In genomic region chr6:97925504-97925903, GRCh38 we compare ENCODE assay signal across 18 cellular contexts.
DNase-seq lines count a peak whose midpoint lies in the region; TF ChIP-seq lines count a peak whose summit lies in the region.
"Had no signal": no experiment of that assay in that cellular context is flagged by ENCODE, and none has a peak within 500 bp of the region (broad histone marks: within the 10 kb centered on the region; RNA-seq: fewer than 3 reads in every experiment).

No MANE protein-coding gene starts in this region.

- H3K9me3 ChIP-seq in adrenal gland (replicated peaks in 1 of 3), result no peaks in the 10 kb centered on the region
- H3K9me3 ChIP-seq: A549, uterus had no signal

- H3K4me3 Mint-ChIP-seq in activated T-helper 1 cell treated with anti-CD3 and anti-CD28 coated beads, Interleukin-12 subunit alpha, Interleukin-12 subunit beta, Interleukin-2, Interleukin-4 antibody, amounts not matched to agents 30 ng/mL and 10 ng/mL and 1 ng/mL, durations not matched to agents 14 hours and 24 hours and 36 hours, result no peak overlapping the region

- H3K9me3 Mint-ChIP-seq in activated T-helper 1 cell treated with anti-CD3 and anti-CD28 coated beads, Interleukin-12 subunit alpha, Interleukin-12 subunit beta, Interleukin-2, Interleukin-4 antibody, amounts not matched to agents 30 ng/mL and 10 ng/mL and 1 ng/mL, durations not matched to agents 14 hours and 24 hours and 36 hours, result no peaks in the 10 kb centered on the region

- no peaks in the 10 kb centered on the region for H3K27me3 ChIP-seq in adrenal gland
- H3K27me3 ChIP-seq: uterus had no signal

- H3K4me3 ChIP-seq in choroid plexus epithelial cell (ENCODE audit: low read depth, low read length), result no peak overlapping the region
- H3K4me3 ChIP-seq in retinal pigment epithelial cell (ENCODE audit: low read length), result no peak overlapping the region
- H3K4me3 ChIP-seq in adrenal gland, result no peak overlapping the region
- H3K4me3 ChIP-seq: A549, skin epidermis, uterus had no signal

- no peaks in the 10 kb centered on the region for H3K4me1 Mint-ChIP-seq in activated T-helper 1 cell treated with anti-CD3 and anti-CD28 coated beads, Interleukin-12 subunit alpha, Interleukin-12 subunit beta, Interleukin-2, Interleukin-4 antibody, amounts not matched to agents 30 ng/mL and 10 ng/mL and 1 ng/mL, durations not matched to agents 14 hours and 24 hours and 36 hours (ENCODE audit: low read depth)

- no peak for TF ChIP-seq POLR2A in adrenal gland (IDR thresholded peaks at IDR 0.05)
- no peak for TF ChIP-seq POLR2A in erythroblast (IDR thresholded peaks at IDR 0.05; ENCODE audit: low read length)

- no peak overlapping the region for H3K27ac Mint-ChIP-seq in activated T-helper 1 cell treated with anti-CD3 and anti-CD28 coated beads, Interleukin-12 subunit alpha, Interleukin-12 subunit beta, Interleukin-2, Interleukin-4 antibody, amounts not matched to agents 30 ng/mL and 10 ng/mL and 1 ng/mL, durations not matched to agents 14 hours and 24 hours and 36 hours

- 62 to 88% (median 77%) methylated on average over 2 of the region's 2 CpGs for WGBS in adrenal gland, 4 donors

- H3K36me3 Mint-ChIP-seq in activated T-helper 1 cell treated with anti-CD3 and anti-CD28 coated beads, Interleukin-12 subunit alpha, Interleukin-12 subunit beta, Interleukin-2, Interleukin-4 antibody, amounts not matched to agents 30 ng/mL and 10 ng/mL and 1 ng/mL, durations not matched to agents 14 hours and 24 hours and 36 hours (ENCODE audit: low read depth), result no peaks in the 10 kb centered on the region

- intact Hi-C loops in activated T-helper 1 cell treated with anti-CD3 and anti-CD28 coated beads, Interleukin-12 subunit alpha, Interleukin-12 subunit beta, Interleukin-2, Interleukin-4 antibody, amounts not matched to agents 30 ng/mL and 10 ng/mL and 1 ng/mL, durations not matched to agents 14 hours and 24 hours and 36 hours (cut with micrococcal nuclease), result no loop called here
- intact Hi-C loops in adrenal gland (cut with DNase I), result no loop called here

- no peaks in the 10 kb centered on the region for H3K4me1 ChIP-seq in adrenal gland (replicated peaks in 1 of 2)
- H3K4me1 ChIP-seq: A549, uterus had no signal

- no peaks in the 10 kb centered on the region for H3K36me3 ChIP-seq in adrenal gland (replicated peaks in 1 of 2)
- H3K36me3 ChIP-seq: uterus had no signal

- TF ChIP-seq CTCF in choroid plexus epithelial cell (conservative IDR thresholded peaks at IDR 0.05; ENCODE audit: low read depth, low read length), result peak; percentile 13
- TF ChIP-seq CTCF in retinal pigment epithelial cell (conservative IDR thresholded peaks at IDR 0.05; ENCODE audit: low read depth, low read length), result peak; percentile 33
- no peak for TF ChIP-seq CTCF in adrenal gland (IDR thresholded peaks at IDR 0.05)

- DNase-seq in NCI-H345 (lab: John Stamatoyannopoulos, UW) (peak; percentile 21), NCI-H345 treated with DMSO at 0.1 percent for 48 hours (lab: John Stamatoyannopoulos, UW; ENCODE audit: unreplicated experiment) (no peak), NCI-H526 treated with DMSO at 0.1 percent for 48 hours (lab: John Stamatoyannopoulos, UW) (peak; percentile 11), choroid plexus epithelial cell (ENCODE audit: low read depth) (peak; percentile 3), retinal pigment epithelial cell (ENCODE audit: low read depth) (no peak), adrenal gland (no peak), erythroblast (lab: John Stamatoyannopoulos, UW) (no peak)
- no peak for DNase-seq in activated T-helper 1 cell treated with anti-CD3 and anti-CD28 coated beads, Interleukin-12 subunit alpha, Interleukin-12 subunit beta, Interleukin-2, Interleukin-4 antibody, amounts not matched to agents 30 ng/mL and 10 ng/mL and 1 ng/mL, durations not matched to agents 14 hours and 24 hours and 36 hours (ENCODE audit: low spot score)
- DNase-seq: activated gamma-delta T cell; Calu3; foreskin fibroblast; NCI-H1092; NK-92 treated with Interleukin-12 subunit alpha and Interleukin-12 subunit beta, amount 100 ng/mL, for 24 hours; nucleus accumbens; stimulated activated naive CD4-positive, alpha-beta T cell treated with Interleukin-2 at 50 U/mL for 16 hours; uterus had no signal

- H3K27ac ChIP-seq in adrenal gland, result no peak overlapping the region
- H3K27ac ChIP-seq: A549, skin epidermis, uterus had no signal

- no peaks in the 10 kb centered on the region for H3K27me3 Mint-ChIP-seq in activated T-helper 1 cell treated with anti-CD3 and anti-CD28 coated beads, Interleukin-12 subunit alpha, Interleukin-12 subunit beta, Interleukin-2, Interleukin-4 antibody, amounts not matched to agents 30 ng/mL and 10 ng/mL and 1 ng/mL, durations not matched to agents 14 hours and 24 hours and 36 hours (ENCODE audit: insufficient read depth)

Comparison
In these comparisons a context has a peak if more than half of its experiments do, and no peak if none do; other contexts are left out.
1. DNase-seq: peak in NCI-H345 (single experiment), NCI-H526 treated with DMSO at 0.1 percent for 48 hours (single experiment) and choroid plexus epithelial cell (single experiment); none in NCI-H345 treated with DMSO at 0.1 percent for 48 hours (single experiment), retinal pigment epithelial cell (single experiment), activated T-helper 1 cell treated with anti-CD3 and anti-CD28 coated beads, Interleukin-12 subunit alpha, Interleukin-12 subunit beta, Interleukin-2, Interleukin-4 antibody, amounts not matched to agents 30 ng/mL and 10 ng/mL and 1 ng/mL, durations not matched to agents 14 hours and 24 hours and 36 hours (single experiment), adrenal gland (0 of 7) and erythroblast (0 of 2).
2. CTCF ChIP-seq: peak in choroid plexus epithelial cell (single experiment) and retinal pigment epithelial cell (single experiment); none in adrenal gland (0 of 6).